8 cellular contexts compared by ENCODE assay signal in genomic region chr5:90529234-90529938, GRCh38. TPM values are rescaled to one million over a fixed set of nuclear protein-coding genes. Genes with fewer than 3 reads are reported as not detected.
DNase-seq lines count a peak whose midpoint lies in the region; ATAC-seq and TF ChIP-seq lines count a peak whose summit lies in the region.

Gene LYSMD3 (minus strand): TSS chr5:90529584. CDS start chr5:90525289, 4,295 bp downstream.

- peaks cover 29% of the 10 kb centered on the region for H3K4me1 Mint-ChIP-seq in activated T-cell treated with anti-CD3 and anti-CD28 coated beads, Interleukin-2, amount 50 U/mL, for 4 hours (ENCODE audit: low read depth)

- H3K27me3 Mint-ChIP-seq in activated T-cell treated with anti-CD3 and anti-CD28 coated beads, Interleukin-2, amount 50 U/mL, for 4 hours (ENCODE audit: low read depth): peaks cover 21% of the 10 kb centered on the region

- peak within 1 kb of the TSS; percentile 88 for H3K27ac ChIP-seq in muscle layer of duodenum (ENCODE audit: low read length)

- H3K36me3 Mint-ChIP-seq in activated T-cell treated with anti-CD3 and anti-CD28 coated beads, Interleukin-2, amount 50 U/mL, for 4 hours (ENCODE audit: insufficient read depth): peaks cover 7% of the 10 kb centered on the region

- H3K36me3 ChIP-seq in muscle layer of duodenum (ENCODE audit: control insufficient read depth in 1 of 2, insufficient read depth in 2 of 2, low read length in 2 of 2): no peaks in the 10 kb centered on the region

- no peaks in the 10 kb centered on the region for H3K9me3 Mint-ChIP-seq in activated T-cell treated with anti-CD3 and anti-CD28 coated beads, Interleukin-2, amount 50 U/mL, for 4 hours

- no peak for TF ChIP-seq EP300 in Ishikawa (IDR thresholded peaks at IDR 0.05; ENCODE audit: borderline replicate concordance)

- peaks cover 0 to 20% of the 10 kb centered on the region in 2 donors for H3K4me1 ChIP-seq in muscle layer of duodenum (ENCODE audit: control insufficient read depth in 1 of 2, insufficient read depth in 2 of 2, low read length in 2 of 2)

- H3K27me3 ChIP-seq in muscle layer of duodenum (ENCODE audit: low read depth, low read length): no peaks in the 10 kb centered on the region

- peak; percentile 90 for ATAC-seq in GM21576 (IDR thresholded peaks at IDR 0.05; ENCODE audit: unreplicated experiment)
- peak; percentile 92 to 94 for ATAC-seq in activated T-cell treated with anti-CD3 and anti-CD28 coated beads, Interleukin-2, amount 50 U/mL, for 4 hours
- peak; percentile 100 for ATAC-seq in esophagus mucosa

- H3K9me3 ChIP-seq in muscle layer of duodenum (ENCODE audit: control insufficient read depth in 1 of 2, low read length in 2 of 2): no peaks in the 10 kb centered on the region

- peak within 1 kb of the TSS; percentile 95 for H3K4me3 Mint-ChIP-seq in activated T-cell treated with anti-CD3 and anti-CD28 coated beads, Interleukin-2, amount 50 U/mL, for 4 hours

- peak; percentile 82 for DNase-seq in DMS153 (lab: John Stamatoyannopoulos, UW)
- DNase-seq in activated T-cell treated with anti-CD3 and anti-CD28 coated beads, Interleukin-2, amount 50 U/mL, for 4 hours: peak; percentile 97
- DNase-seq in stimulated activated CD8-positive, alpha-beta memory T cell treated with anti-CD3 and anti-CD28 coated beads, Interleukin-7, amount 100 ng/mL, for 4 hours (ENCODE audit: low read depth in 2 of 2): peak; percentile 94 to 97

- peak within 1 kb of the TSS; percentile 94 to 97 for H3K4me3 ChIP-seq in muscle layer of duodenum (ENCODE audit: low read depth in 1 of 2, low read length in 2 of 2)

- TF ChIP-seq RAD21 in Ishikawa (IDR thresholded peaks at IDR 0.05; ENCODE audit: low read depth): no peak

TF ChIP-seq in Ishikawa, 13 proteins besides CTCF, POLR2A, EP300 and RAD21:
- TF ChIP-seq TCF12 (IDR thresholded peaks at IDR 0.05; ENCODE audit: low read depth) (peak; percentile 26; the same call in 1 of the 2 replicates), EGR1 (IDR thresholded peaks at IDR 0.05) (peak; percentile 93), ZBTB7A (IDR thresholded peaks at IDR 0.05; ENCODE audit: low read depth) (no peak), CEBPB (IDR thresholded peaks at IDR 0.05) (no peak), TAF1 (IDR thresholded peaks at IDR 0.05; ENCODE audit: low read depth) (peak; percentile 77), NFIC (IDR thresholded peaks at IDR 0.05) (peak; percentile 18; the same call in 1 of the 2 replicates), TEAD4 (IDR thresholded peaks at IDR 0.05) (no peak), CREB1 (IDR thresholded peaks at IDR 0.05; ENCODE audit: low read depth) (peak; percentile 80), REST (IDR thresholded peaks at IDR 0.05; ENCODE audit: low read depth) (no peak), USF1 (IDR thresholded peaks at IDR 0.05) (no peak), FOXM1 (IDR thresholded peaks at IDR 0.05; ENCODE audit: borderline replicate concordance, low read depth) (no peak), MAX (IDR thresholded peaks at IDR 0.05) (peak; percentile 59), YY1 (IDR thresholded peaks at IDR 0.05; ENCODE audit: low read depth) (peak; percentile 83)

TF ChIP-seq in PFSK-1, 5 proteins besides CTCF, POLR2A, EP300 and RAD21:
- TF ChIP-seq SIN3A (IDR thresholded peaks at IDR 0.05; ENCODE audit: borderline replicate concordance, insufficient read depth, low read length) (0 out of 2 replicates have a peak, but pooled peaks have one; percentile 57), TAF1 (IDR thresholded peaks at IDR 0.05; ENCODE audit: borderline replicate concordance, insufficient read depth, low read length) (no peak; the same call in 1 of the 2 replicates), REST (IDR thresholded peaks at IDR 0.05; ENCODE audit: insufficient read depth in 1 of 2, low read depth in 2 of 2, low read length in 2 of 2) (no peak), POLR2AphosphoS5 (IDR thresholded peaks at IDR 0.05; ENCODE audit: low read depth, low read length) (peak; percentile 91), FOXP2 (optimal IDR thresholded peaks at IDR 0.05; ENCODE audit: borderline replicate concordance, extremely low read depth, extremely low read length, insufficient read depth) (peak; percentile 99)

RNA-seq across cellular contexts. Expression of gene LYSMD3, which starts in this region (rescaled TPM):
- polyA plus RNA-seq in PFSK-1 (2012; ENCODE audit: insufficient read length, low read depth): 7.2 TPM
- 10 to 100 TPM; 10.2 to 11.4 (median 11.3) TPM for total RNA-seq in activated T-cell treated with anti-CD3 and anti-CD28 coated beads, Interleukin-2, amount 50 U/mL, for 4 hours
- 7.3 TPM for total RNA-seq in esophagus mucosa

Comparison
In these comparisons a context has a peak if more than half of its experiments do, and no peak if none do; other contexts are left out.
1. Peak in every context shown above with its lines: DNase-seq, ATAC-seq, H3K4me3 ChIP-seq and H3K27ac ChIP-seq.